8 cellular contexts compared by ENCODE assay signal in the genomic region with DNA sequence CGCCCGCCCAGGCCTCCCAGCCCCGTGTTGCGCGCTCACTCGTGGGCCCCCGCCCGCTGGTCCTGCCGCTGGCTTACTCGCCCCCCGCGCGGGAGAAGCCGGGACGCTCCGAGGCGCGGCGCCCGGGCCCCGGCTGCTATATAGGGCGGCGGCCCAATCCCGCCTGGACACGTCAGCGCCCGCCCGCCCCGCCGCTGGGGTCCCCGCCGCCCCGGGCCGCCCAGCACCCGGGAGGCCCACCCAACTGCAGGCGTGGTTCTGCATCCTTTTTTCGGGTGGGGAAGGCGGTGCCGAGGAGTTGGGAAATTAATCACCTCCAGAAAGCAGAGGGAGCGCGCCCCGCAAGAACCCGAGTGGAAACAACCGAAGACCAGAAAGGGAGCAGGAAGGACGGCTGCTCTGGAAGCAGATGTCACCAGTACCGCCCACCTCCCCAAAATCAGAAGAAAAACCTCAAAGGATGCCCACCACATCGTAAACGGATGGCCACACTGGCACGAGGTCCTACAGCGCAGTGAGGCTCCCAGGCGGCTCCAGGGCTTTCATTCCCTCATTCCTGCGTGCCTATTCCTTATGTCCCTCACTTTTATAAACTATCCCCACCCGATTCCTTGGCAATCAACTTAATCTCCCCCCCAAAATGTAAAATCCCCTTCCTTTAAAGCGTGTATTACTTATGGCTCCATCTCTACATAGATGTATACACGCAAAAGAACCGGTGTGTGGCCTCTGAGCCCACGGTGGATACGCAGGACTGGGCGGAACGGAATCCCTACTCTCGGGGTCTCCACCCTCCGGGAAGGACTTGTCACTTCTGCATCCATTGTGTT. TPM values are rescaled to one million over a fixed set of nuclear protein-coding genes. Genes with fewer than 3 reads are reported as not detected.
DNase-seq lines count a peak whose midpoint lies in the region; ATAC-seq and TF ChIP-seq lines count a peak whose summit lies in the region.

No MANE protein-coding gene starts in this region.

- CTCF ChIA-PET in activated naive CD4-positive, alpha-beta T cell treated with anti-CD3 and anti-CD28 coated beads for 36 hours (lab: Charles Lee): no interaction called here

- no peaks in the 10 kb centered on the region for H3K9me3 ChIP-seq in tibial artery

- TF ChIP-seq CTCF in omental fat pad (IDR thresholded peaks at IDR 0.05) (no peak), tibial artery (IDR thresholded peaks at IDR 0.05) (no peak)

- H3K9me3 Mint-ChIP-seq in activated naive CD4-positive, alpha-beta T cell treated with anti-CD3 and anti-CD28 coated beads for 36 hours: peaks cover 9% of the 10 kb centered on the region

- peak overlapping the region; percentile 65 for H3K4me3 Mint-ChIP-seq in activated naive CD4-positive, alpha-beta T cell treated with anti-CD3 and anti-CD28 coated beads for 36 hours

- H3K27me3 ChIP-seq in tibial artery: no peaks in the 10 kb centered on the region

- H3K4me1 Mint-ChIP-seq in activated naive CD4-positive, alpha-beta T cell treated with anti-CD3 and anti-CD28 coated beads for 36 hours (ENCODE audit: low read depth): peaks cover 32% of the 10 kb centered on the region

- H3K4me1 ChIP-seq in tibial artery: peaks cover 0 to 45% (median 40%) of the 10 kb centered on the region in 4 donors

- peak overlapping the region; percentile 93 to 99 for H3K4me3 ChIP-seq in tibial artery

- H3K27ac ChIP-seq in tibial artery: peak overlapping the region; percentile 97 to 99

- H3K36me3 ChIP-seq in tibial artery: peaks cover 0 to 9% (median 3%) of the 10 kb centered on the region in 3 donors

- H3K27me3 Mint-ChIP-seq in activated naive CD4-positive, alpha-beta T cell treated with anti-CD3 and anti-CD28 coated beads for 36 hours (ENCODE audit: low read depth): no peaks in the 10 kb centered on the region

- H3K27ac Mint-ChIP-seq in activated naive CD4-positive, alpha-beta T cell treated with anti-CD3 and anti-CD28 coated beads for 36 hours: no peak overlapping the region

- ATAC-seq in HG02798 (IDR thresholded peaks at IDR 0.05; ENCODE audit: poor library complexity, unreplicated experiment) (peak; percentile 67), omental fat pad (ENCODE audit: low FRiP score) (peak; percentile 93)

- peaks cover 14% of the 10 kb centered on the region for H3K36me3 Mint-ChIP-seq in activated naive CD4-positive, alpha-beta T cell treated with anti-CD3 and anti-CD28 coated beads for 36 hours (ENCODE audit: low read depth)

- DNase-seq in DMS53 (lab: John Stamatoyannopoulos, UW) (peak; percentile 59), DMS53 treated with DMSO at 0.1 percent for 48 hours (lab: John Stamatoyannopoulos, UW; ENCODE audit: unreplicated experiment) (no peak), germinal center (ENCODE audit: low spot score) (peak; percentile 55), omental fat pad (ENCODE audit: low spot score) (peak; percentile 46), tibial artery (peak; percentile 74 to 88)
- DNase-seq in activated naive CD4-positive, alpha-beta T cell treated with anti-CD3 and anti-CD28 coated beads for 36 hours: peak; percentile 26

- intact Hi-C loops in activated naive CD4-positive, alpha-beta T cell treated with anti-CD3 and anti-CD28 coated beads for 36 hours (cut with micrococcal nuclease): loop anchor here (2.0 kb wide), 1 partner anchor 42 kb away; a partner anchor contains a TSS
- intact Hi-C loops in tibial artery (cut with DNase I; ENCODE audit: low total_unique reads): loop anchor here (1.0 kb wide), 1 partner anchor 42 kb away; a partner anchor contains a TSS

TF ChIP-seq in PFSK-1, 5 proteins besides CTCF, POLR2A, EP300 and RAD21:
- TF ChIP-seq POLR2AphosphoS5 (IDR thresholded peaks at IDR 0.05; ENCODE audit: low read depth, low read length): peak; percentile 38; the same call in 1 of the 2 replicates
- 0 out of 2 replicates have a peak, but pooled peaks have one; percentile 19 for TF ChIP-seq TAF1 (IDR thresholded peaks at IDR 0.05; ENCODE audit: borderline replicate concordance, insufficient read depth, low read length)
- TF ChIP-seq, protein P1, sequence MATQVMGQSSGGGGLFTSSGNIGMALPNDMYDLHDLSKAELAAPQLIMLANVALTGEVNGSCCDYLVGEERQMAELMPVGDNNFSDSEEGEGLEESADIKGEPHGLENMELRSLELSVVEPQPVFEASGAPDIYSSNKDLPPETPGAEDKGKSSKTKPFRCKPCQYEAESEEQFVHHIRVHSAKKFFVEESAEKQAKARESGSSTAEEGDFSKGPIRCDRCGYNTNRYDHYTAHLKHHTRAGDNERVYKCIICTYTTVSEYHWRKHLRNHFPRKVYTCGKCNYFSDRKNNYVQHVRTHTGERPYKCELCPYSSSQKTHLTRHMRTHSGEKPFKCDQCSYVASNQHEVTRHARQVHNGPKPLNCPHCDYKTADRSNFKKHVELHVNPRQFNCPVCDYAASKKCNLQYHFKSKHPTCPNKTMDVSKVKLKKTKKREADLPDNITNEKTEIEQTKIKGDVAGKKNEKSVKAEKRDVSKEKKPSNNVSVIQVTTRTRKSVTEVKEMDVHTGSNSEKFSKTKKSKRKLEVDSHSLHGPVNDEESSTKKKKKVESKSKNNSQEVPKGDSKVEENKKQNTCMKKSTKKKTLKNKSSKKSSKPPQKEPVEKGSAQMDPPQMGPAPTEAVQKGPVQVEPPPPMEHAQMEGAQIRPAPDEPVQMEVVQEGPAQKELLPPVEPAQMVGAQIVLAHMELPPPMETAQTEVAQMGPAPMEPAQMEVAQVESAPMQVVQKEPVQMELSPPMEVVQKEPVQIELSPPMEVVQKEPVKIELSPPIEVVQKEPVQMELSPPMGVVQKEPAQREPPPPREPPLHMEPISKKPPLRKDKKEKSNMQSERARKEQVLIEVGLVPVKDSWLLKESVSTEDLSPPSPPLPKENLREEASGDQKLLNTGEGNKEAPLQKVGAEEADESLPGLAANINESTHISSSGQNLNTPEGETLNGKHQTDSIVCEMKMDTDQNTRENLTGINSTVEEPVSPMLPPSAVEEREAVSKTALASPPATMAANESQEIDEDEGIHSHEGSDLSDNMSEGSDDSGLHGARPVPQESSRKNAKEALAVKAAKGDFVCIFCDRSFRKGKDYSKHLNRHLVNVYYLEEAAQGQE (IDR thresholded peaks at IDR 0.05; ENCODE audit: insufficient read depth in 1 of 2, low read depth in 2 of 2, low read length in 2 of 2): no peak
- no peak for TF ChIP-seq SIN3A (IDR thresholded peaks at IDR 0.05; ENCODE audit: borderline replicate concordance, insufficient read depth, low read length)
- TF ChIP-seq FOXP2 (optimal IDR thresholded peaks at IDR 0.05; ENCODE audit: borderline replicate concordance, extremely low read depth, extremely low read length, insufficient read depth): no peak

RNA-seq across cellular contexts. Expression of a gene that starts 42.5 kb away (rescaled TPM):
- 908 TPM for polyA plus RNA-seq in PFSK-1 (2012; ENCODE audit: insufficient read length, low read depth)
- 100 to 1,000 TPM; 278 to 297 TPM for total RNA-seq in activated naive CD4-positive, alpha-beta T cell treated with anti-CD3 and anti-CD28 coated beads for 36 hours
- 100 to 1,000 TPM; 356 to 471 (median 416) TPM for total RNA-seq in omental fat pad

RNA-seq across cellular contexts. Expression of a gene that starts 42.8 kb away (rescaled TPM):
- 197 TPM for polyA plus RNA-seq in PFSK-1 (2012; ENCODE audit: insufficient read length, low read depth)
- total RNA-seq in activated naive CD4-positive, alpha-beta T cell treated with anti-CD3 and anti-CD28 coated beads for 36 hours: 100 to 1,000 TPM; 216 to 227 TPM
- total RNA-seq in omental fat pad: 100 to 1,000 TPM; 295 to 372 (median 307) TPM
